8 cellular contexts compared by ENCODE assay signal in genomic region chr3:195270079-195270349, GRCh38. TPM values are rescaled to one million over a fixed set of nuclear protein-coding genes. Genes with fewer than 3 reads are reported as not detected.
DNase-seq lines count a peak whose midpoint lies in the region; ATAC-seq lines count a peak whose summit lies in the region.

No MANE protein-coding gene starts in this region.

- CTCF ChIA-PET in T-cell (lab: Charles Lee): interaction anchor here (0.6 to 2.9 kb wide), 13 partner anchors 8 to 613 kb away, joined by 3 to 27 read pairs (median 6); partner anchors contain the start of genes LSG1 (in 1 of the 2) and PPP1R2 (in 1 of the 2)

- peak overlapping the region; percentile 78 for H3K9ac ChIP-seq in GM23248
- H3K9ac ChIP-seq in skeletal muscle satellite cell (ENCODE audit: low read depth, low read length): peak overlapping the region; percentile 89

- H3K9me3 Mint-ChIP-seq in T-cell: no peaks in the 10 kb centered on the region

- peak overlapping the region; percentile 97 for H2AFZ ChIP-seq in GM23248

- in situ Hi-C loops in GM23248 (cut with MboI): loop anchor here (5.0 kb wide), 1 partner anchor 252 kb away; no protein-coding TSS in a partner anchor

- H3K4me3 Mint-ChIP-seq in T-cell: peak overlapping the region; percentile 78 to 82 (median 80)

- POLR2A ChIA-PET in T-cell (lab: Charles Lee): interaction anchor here in 1 of 2 donors (0.6 kb wide), 1 partner anchor 602 kb away, joined by 3 read pairs; no protein-coding TSS in a partner anchor

- no peaks in the 10 kb centered on the region for H4K20me1 ChIP-seq in GM23248 (ENCODE audit: insufficient read depth)

- no peaks in the 10 kb centered on the region for H3K27me3 Mint-ChIP-seq in T-cell

- H3K9me3 ChIP-seq in GM23248 (ENCODE audit: low read depth) (no peaks in the 10 kb centered on the region), right cardiac atrium (ENCODE audit: control insufficient read depth, low read length) (no peaks in the 10 kb centered on the region), skeletal muscle satellite cell (replicated peaks; ENCODE audit: low read length) (no peaks in the 10 kb centered on the region)

- peaks cover 14% of the 10 kb centered on the region for H3K36me3 Mint-ChIP-seq in T-cell

- H3K4me1 Mint-ChIP-seq in T-cell: peaks cover 23 to 32% (median 28%) of the 10 kb centered on the region in 3 donors

- WGBS in GM23248 (ENCODE audit: low coverage in 1 of 2, low lambda C conversion rate in 2 of 2, missing lambda C conversion rate in 2 of 2), 2 experiments: 0 to 7% methylated on average over 7 to 8 of the region's 8 CpGs
- WGBS in right cardiac atrium: under 1% methylated on average over 8 of the region's 8 CpGs

- peaks cover 25% of the 10 kb centered on the region for H3F3A ChIP-seq in GM23248 (ENCODE audit: insufficient read depth)

- no peaks in the 10 kb centered on the region for H3K36me3 ChIP-seq in GM23248 (ENCODE audit: low read depth)
- peaks cover 7% of the 10 kb centered on the region for H3K36me3 ChIP-seq in skeletal muscle satellite cell (ENCODE audit: insufficient read depth, low read length)

- peak overlapping the region; percentile 91 for H3K4me2 ChIP-seq in GM23248 (ENCODE audit: unreplicated experiment)
- peak overlapping the region; percentile 97 for H3K4me2 ChIP-seq in skeletal muscle satellite cell (ENCODE audit: low read length)

- intact Hi-C loops in right cardiac atrium (cut with DNase I): loop anchor here in 3 of 4 donors (2.0 kb wide), 1 partner anchor 253 kb away; no protein-coding TSS in a partner anchor

- no peaks in the 10 kb centered on the region for H3K9me2 ChIP-seq in GM23248 (ENCODE audit: insufficient read depth)

- H3K4me1 ChIP-seq in GM23248 (ENCODE audit: insufficient read depth) (peaks cover 15% of the 10 kb centered on the region), right cardiac atrium (ENCODE audit: control insufficient read depth, insufficient read depth, low read length) (peaks cover 5% of the 10 kb centered on the region), skeletal muscle satellite cell (ENCODE audit: control insufficient read depth, insufficient read depth, low read length) (peaks cover 16% of the 10 kb centered on the region)

- no peaks in the 10 kb centered on the region for H3K27me3 ChIP-seq in GM23248 (replicated peaks; ENCODE audit: insufficient read depth)
- H3K27me3 ChIP-seq in right cardiac atrium (ENCODE audit: control insufficient read depth, insufficient read depth): no peaks in the 10 kb centered on the region
- no peaks in the 10 kb centered on the region for H3K27me3 ChIP-seq in skeletal muscle satellite cell (ENCODE audit: control insufficient read depth, insufficient read depth, low read length)

- H3K27ac Mint-ChIP-seq in T-cell: peak overlapping the region; percentile 78 to 79

- peak overlapping the region; percentile 93 for H3K4me3 ChIP-seq in GM23248
- peak overlapping the region; percentile 82 for H3K4me3 ChIP-seq in right cardiac atrium (ENCODE audit: low read length)
- peak overlapping the region; percentile 91 for H3K4me3 ChIP-seq in skeletal muscle satellite cell (ENCODE audit: low read length)

- H3K27ac ChIP-seq in GM23248: peak overlapping the region; percentile 52
- H3K27ac ChIP-seq in right cardiac atrium (ENCODE audit: low read length): no peak overlapping the region

- ATAC-seq in T-cell (replicated peaks in 1 of 4) (no peak), right cardiac atrium (no peak), HG02623 (IDR thresholded peaks at IDR 0.05; ENCODE audit: unreplicated experiment) (no peak), HG02678 (IDR thresholded peaks at IDR 0.05; ENCODE audit: unreplicated experiment) (no peak)

- peaks cover 45% of the 10 kb centered on the region for H3K79me2 ChIP-seq in GM23248 (ENCODE audit: insufficient read depth)

- DNase-seq in GM23248 (no peak), T-cell (no peak), right cardiac atrium (peak in 1 of 3 donors; percentile 55), DMS 273 (lab: John Stamatoyannopoulos, UW; ENCODE audit: unreplicated experiment) (no peak)
- DNase-seq in effector CD8-positive, alpha-beta T cell (lab: John Stamatoyannopoulos, UW): no peak

RNA-seq across cellular contexts. Expression of gene XXYLT1, which starts 0.9 kb away (rescaled TPM):
- total RNA-seq in GM23248 (2014; rRNA removed; shearing (Covaris generic)): 42.4 and 44.7 TPM in 2 replicates
- polyA plus RNA-seq in GM23248 (2016; fragmentation: Nextera tagmentation; extraction: Ambion mirVana): 22.8 and 24.3 TPM in 2 replicates
- 1 to 10 TPM; 4.6 to 9.1 (median 5.7) TPM for total RNA-seq in T-cell
- total RNA-seq in right cardiac atrium: 1 to 10 TPM; 4.3 to 6.2 (median 4.9) TPM
- 3.3 TPM for polyA plus RNA-seq in right cardiac atrium
- 18.5 and 23.6 TPM in 2 replicates for total RNA-seq in skeletal muscle satellite cell (2012; rRNA removed)
